1 cellular context compared by ENCODE assay signal in genomic region chr3:14472471-14473351, GRCh38.
TF ChIP-seq lines count a peak whose summit lies in the region.

No MANE protein-coding gene starts in this region.

TF ChIP-seq in GM12878, 131 proteins besides CTCF, POLR2A, EP300 and RAD21 (continued from another document):
- TF ChIP-seq BCL3 (IDR thresholded peaks at IDR 0.05; ENCODE audit: borderline replicate concordance, insufficient read depth, low read depth, low read length, poor library complexity, severe bottlenecking) (peak; percentile 35), ZNF274 (IDR thresholded peaks at IDR 0.05; ENCODE audit: insufficient read depth, insufficient read length) (no peak), CREM (IDR thresholded peaks at IDR 0.05; ENCODE audit: low read depth) (peak; percentile 41; the same call in 1 of the 2 replicates), ZNF207 (IDR thresholded peaks at IDR 0.05; ENCODE audit: borderline replicate concordance) (no peak), ASH2L (IDR thresholded peaks at IDR 0.05; ENCODE audit: borderline replicate concordance, low read depth) (no peak), RUNX3 (IDR thresholded peaks at IDR 0.05; ENCODE audit: low read length) (peak; percentile 61; the same call in 1 of the 2 replicates), LARP7 (IDR thresholded peaks at IDR 0.05) (no peak), USF2 (IDR thresholded peaks at IDR 0.05; ENCODE audit: borderline replicate concordance, low read depth, low read length) (no peak), STAT3 (IDR thresholded peaks at IDR 0.05; ENCODE audit: low read depth, low read length) (no peak), FOXK2 (IDR thresholded peaks at IDR 0.05) (no peak), JUND (IDR thresholded peaks at IDR 0.05; ENCODE audit: low read depth, low read length) (no peak), IKZF2 (IDR thresholded peaks at IDR 0.05) (no peak), SREBF1 (IDR thresholded peaks at IDR 0.05; ENCODE audit: low read length) (no peak), KLF5 (IDR thresholded peaks at IDR 0.05; ENCODE audit: partially characterized antibody) (no peak), RELA (IDR thresholded peaks at IDR 0.05; ENCODE audit: borderline replicate concordance, partially characterized antibody) (no peak)
